ENCODE assay signal across 2 cellular contexts in genomic region chr2:121074322-121074932, GRCh38.
TF ChIP-seq lines count a peak whose summit lies in the region.

No MANE protein-coding gene starts in this region.

TF ChIP-seq in GM23338, 12 proteins besides CTCF, POLR2A, EP300 and RAD21 (continued from another document):
- TF ChIP-seq ETS1 (IDR thresholded peaks at IDR 0.05) (no peak), JUNB (IDR thresholded peaks at IDR 0.05; ENCODE audit: unreplicated experiment) (no peak), STAT1 (IDR thresholded peaks at IDR 0.05; ENCODE audit: unreplicated experiment) (no peak), CREB1 (CRISPR knock-in tag; IDR thresholded peaks at IDR 0.05; ENCODE audit: low read depth) (no peak), EZH2phosphoT487 (IDR thresholded peaks at IDR 0.05; ENCODE audit: unreplicated experiment) (no peak), ZNF331 (CRISPR knock-in tag; IDR thresholded peaks at IDR 0.05; ENCODE audit: low read depth) (no peak), NANOG (IDR thresholded peaks at IDR 0.05; ENCODE audit: borderline replicate concordance) (no peak), POLR2AphosphoS5 (IDR thresholded peaks at IDR 0.05; ENCODE audit: low read depth) (no peak), ZNF114 (CRISPR knock-in tag; IDR thresholded peaks at IDR 0.05) (no peak)
- TF ChIP-seq, protein P1, sequence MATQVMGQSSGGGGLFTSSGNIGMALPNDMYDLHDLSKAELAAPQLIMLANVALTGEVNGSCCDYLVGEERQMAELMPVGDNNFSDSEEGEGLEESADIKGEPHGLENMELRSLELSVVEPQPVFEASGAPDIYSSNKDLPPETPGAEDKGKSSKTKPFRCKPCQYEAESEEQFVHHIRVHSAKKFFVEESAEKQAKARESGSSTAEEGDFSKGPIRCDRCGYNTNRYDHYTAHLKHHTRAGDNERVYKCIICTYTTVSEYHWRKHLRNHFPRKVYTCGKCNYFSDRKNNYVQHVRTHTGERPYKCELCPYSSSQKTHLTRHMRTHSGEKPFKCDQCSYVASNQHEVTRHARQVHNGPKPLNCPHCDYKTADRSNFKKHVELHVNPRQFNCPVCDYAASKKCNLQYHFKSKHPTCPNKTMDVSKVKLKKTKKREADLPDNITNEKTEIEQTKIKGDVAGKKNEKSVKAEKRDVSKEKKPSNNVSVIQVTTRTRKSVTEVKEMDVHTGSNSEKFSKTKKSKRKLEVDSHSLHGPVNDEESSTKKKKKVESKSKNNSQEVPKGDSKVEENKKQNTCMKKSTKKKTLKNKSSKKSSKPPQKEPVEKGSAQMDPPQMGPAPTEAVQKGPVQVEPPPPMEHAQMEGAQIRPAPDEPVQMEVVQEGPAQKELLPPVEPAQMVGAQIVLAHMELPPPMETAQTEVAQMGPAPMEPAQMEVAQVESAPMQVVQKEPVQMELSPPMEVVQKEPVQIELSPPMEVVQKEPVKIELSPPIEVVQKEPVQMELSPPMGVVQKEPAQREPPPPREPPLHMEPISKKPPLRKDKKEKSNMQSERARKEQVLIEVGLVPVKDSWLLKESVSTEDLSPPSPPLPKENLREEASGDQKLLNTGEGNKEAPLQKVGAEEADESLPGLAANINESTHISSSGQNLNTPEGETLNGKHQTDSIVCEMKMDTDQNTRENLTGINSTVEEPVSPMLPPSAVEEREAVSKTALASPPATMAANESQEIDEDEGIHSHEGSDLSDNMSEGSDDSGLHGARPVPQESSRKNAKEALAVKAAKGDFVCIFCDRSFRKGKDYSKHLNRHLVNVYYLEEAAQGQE (IDR thresholded peaks at IDR 0.05; ENCODE audit: unreplicated experiment): no peak
- TF ChIP-seq, protein P2, sequence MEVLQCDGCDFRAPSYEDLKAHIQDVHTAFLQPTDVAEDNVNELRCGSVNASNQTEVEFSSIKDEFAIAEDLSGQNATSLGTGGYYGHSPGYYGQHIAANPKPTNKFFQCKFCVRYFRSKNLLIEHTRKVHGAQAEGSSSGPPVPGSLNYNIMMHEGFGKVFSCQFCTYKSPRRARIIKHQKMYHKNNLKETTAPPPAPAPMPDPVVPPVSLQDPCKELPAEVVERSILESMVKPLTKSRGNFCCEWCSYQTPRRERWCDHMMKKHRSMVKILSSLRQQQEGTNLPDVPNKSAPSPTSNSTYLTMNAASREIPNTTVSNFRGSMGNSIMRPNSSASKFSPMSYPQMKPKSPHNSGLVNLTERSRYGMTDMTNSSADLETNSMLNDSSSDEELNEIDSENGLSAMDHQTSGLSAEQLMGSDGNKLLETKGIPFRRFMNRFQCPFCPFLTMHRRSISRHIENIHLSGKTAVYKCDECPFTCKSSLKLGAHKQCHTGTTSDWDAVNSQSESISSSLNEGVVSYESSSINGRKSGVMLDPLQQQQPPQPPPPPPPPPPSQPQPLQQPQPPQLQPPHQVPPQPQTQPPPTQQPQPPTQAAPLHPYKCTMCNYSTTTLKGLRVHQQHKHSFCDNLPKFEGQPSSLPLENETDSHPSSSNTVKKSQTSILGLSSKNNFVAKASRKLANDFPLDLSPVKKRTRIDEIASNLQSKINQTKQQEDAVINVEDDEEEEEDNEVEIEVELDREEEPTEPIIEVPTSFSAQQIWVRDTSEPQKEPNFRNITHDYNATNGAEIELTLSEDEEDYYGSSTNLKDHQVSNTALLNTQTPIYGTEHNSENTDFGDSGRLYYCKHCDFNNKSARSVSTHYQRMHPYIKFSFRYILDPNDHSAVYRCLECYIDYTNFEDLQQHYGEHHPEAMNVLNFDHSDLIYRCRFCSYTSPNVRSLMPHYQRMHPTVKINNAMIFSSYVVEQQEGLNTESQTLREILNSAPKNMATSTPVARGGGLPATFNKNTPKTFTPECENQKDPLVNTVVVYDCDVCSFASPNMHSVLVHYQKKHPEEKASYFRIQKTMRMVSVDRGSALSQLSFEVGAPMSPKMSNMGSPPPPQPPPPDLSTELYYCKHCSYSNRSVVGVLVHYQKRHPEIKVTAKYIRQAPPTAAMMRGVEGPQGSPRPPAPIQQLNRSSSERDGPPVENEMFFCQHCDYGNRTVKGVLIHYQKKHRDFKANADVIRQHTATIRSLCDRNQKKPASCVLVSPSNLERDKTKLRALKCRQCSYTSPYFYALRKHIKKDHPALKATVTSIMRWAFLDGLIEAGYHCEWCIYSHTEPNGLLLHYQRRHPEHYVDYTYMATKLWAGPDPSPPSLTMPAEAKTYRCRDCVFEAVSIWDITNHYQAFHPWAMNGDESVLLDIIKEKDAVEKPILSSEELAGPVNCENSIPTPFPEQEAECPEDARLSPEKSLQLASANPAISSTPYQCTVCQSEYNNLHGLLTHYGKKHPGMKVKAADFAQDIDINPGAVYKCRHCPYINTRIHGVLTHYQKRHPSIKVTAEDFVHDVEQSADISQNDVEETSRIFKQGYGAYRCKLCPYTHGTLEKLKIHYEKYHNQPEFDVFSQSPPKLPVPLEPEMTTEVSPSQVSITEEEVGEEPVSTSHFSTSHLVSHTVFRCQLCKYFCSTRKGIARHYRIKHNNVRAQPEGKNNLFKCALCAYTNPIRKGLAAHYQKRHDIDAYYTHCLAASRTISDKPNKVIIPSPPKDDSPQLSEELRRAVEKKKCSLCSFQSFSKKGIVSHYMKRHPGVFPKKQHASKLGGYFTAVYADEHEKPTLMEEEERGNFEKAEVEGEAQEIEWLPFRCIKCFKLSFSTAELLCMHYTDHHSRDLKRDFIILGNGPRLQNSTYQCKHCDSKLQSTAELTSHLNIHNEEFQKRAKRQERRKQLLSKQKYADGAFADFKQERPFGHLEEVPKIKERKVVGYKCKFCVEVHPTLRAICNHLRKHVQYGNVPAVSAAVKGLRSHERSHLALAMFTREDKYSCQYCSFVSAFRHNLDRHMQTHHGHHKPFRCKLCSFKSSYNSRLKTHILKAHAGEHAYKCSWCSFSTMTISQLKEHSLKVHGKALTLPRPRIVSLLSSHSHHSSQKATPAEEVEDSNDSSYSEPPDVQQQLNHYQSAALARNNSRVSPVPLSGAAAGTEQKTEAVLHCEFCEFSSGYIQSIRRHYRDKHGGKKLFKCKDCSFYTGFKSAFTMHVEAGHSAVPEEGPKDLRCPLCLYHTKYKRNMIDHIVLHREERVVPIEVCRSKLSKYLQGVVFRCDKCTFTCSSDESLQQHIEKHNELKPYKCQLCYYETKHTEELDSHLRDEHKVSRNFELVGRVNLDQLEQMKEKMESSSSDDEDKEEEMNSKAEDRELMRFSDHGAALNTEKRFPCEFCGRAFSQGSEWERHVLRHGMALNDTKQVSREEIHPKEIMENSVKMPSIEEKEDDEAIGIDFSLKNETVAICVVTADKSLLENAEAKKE (CRISPR knock-in tag; IDR thresholded peaks at IDR 0.05): no peak

TF ChIP-seq in HepG2, 621 proteins besides CTCF, POLR2A, EP300 and RAD21 (continued from another document):
- no peak for TF ChIP-seq PAWR (CRISPR knock-in tag; IDR thresholded peaks at IDR 0.05; ENCODE audit: borderline replicate concordance)
- no peak for TF ChIP-seq ZNF276 (CRISPR knock-in tag; IDR thresholded peaks at IDR 0.05; ENCODE audit: low read depth)
- no peak for TF ChIP-seq ATF7 (IDR thresholded peaks at IDR 0.05)
- no peak for TF ChIP-seq ATF7 (CRISPR knock-in tag; IDR thresholded peaks at IDR 0.05)
- TF ChIP-seq, protein P3, sequence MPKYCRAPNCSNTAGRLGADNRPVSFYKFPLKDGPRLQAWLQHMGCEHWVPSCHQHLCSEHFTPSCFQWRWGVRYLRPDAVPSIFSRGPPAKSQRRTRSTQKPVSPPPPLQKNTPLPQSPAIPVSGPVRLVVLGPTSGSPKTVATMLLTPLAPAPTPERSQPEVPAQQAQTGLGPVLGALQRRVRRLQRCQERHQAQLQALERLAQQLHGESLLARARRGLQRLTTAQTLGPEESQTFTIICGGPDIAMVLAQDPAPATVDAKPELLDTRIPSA (CRISPR knock-in tag; IDR thresholded peaks at IDR 0.05; ENCODE audit: borderline replicate concordance): no peak
- no peak for TF ChIP-seq NBN (conservative IDR thresholded peaks at IDR 0.05)
- TF ChIP-seq ZNF629 (CRISPR knock-in tag; conservative IDR thresholded peaks at IDR 0.05): no peak
- TF ChIP-seq HOXA5 (CRISPR knock-in tag; IDR thresholded peaks at IDR 0.05): no peak
- no peak for TF ChIP-seq HOXA9 (CRISPR knock-in tag; IDR thresholded peaks at IDR 0.05; ENCODE audit: borderline replicate concordance)
- TF ChIP-seq MAZ (IDR thresholded peaks at IDR 0.05; ENCODE audit: borderline replicate concordance, low read depth, low read length): no peak
- TF ChIP-seq MAZ (CRISPR knock-in tag; IDR thresholded peaks at IDR 0.05; ENCODE audit: low read depth): no peak
- TF ChIP-seq, protein P4, sequence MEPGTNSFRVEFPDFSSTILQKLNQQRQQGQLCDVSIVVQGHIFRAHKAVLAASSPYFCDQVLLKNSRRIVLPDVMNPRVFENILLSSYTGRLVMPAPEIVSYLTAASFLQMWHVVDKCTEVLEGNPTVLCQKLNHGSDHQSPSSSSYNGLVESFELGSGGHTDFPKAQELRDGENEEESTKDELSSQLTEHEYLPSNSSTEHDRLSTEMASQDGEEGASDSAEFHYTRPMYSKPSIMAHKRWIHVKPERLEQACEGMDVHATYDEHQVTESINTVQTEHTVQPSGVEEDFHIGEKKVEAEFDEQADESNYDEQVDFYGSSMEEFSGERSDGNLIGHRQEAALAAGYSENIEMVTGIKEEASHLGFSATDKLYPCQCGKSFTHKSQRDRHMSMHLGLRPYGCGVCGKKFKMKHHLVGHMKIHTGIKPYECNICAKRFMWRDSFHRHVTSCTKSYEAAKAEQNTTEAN (CRISPR knock-in tag; conservative IDR thresholded peaks at IDR 0.05): no peak
- no peak for TF ChIP-seq ZNF121 (CRISPR knock-in tag; IDR thresholded peaks at IDR 0.05)
- TF ChIP-seq DNMT3B (CRISPR knock-in tag; conservative IDR thresholded peaks at IDR 0.05): no peak
- TF ChIP-seq, protein P5, sequence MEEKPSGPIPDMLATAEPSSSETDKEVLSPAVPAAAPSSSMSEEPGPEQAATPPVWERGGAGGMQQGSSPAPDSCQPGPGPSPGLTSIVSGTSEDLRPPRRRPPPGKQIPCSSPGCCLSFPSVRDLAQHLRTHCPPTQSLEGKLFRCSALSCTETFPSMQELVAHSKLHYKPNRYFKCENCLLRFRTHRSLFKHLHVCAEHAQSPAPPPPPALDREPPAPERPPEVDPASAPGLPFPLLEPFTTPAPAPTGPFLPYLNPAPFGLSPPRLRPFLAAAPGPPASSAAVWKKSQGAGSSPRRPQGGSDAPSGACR (CRISPR knock-in tag; IDR thresholded peaks at IDR 0.05): no peak
- no peak for TF ChIP-seq NR3C1 (CRISPR knock-in tag; IDR thresholded peaks at IDR 0.05)
- TF ChIP-seq ZKSCAN5 (CRISPR knock-in tag; IDR thresholded peaks at IDR 0.05): no peak
- no peak for TF ChIP-seq SYNCRIP (IDR thresholded peaks at IDR 0.05; ENCODE audit: insufficient read depth, low read depth, low read length)
